ENCODE assay signal across 2 cellular contexts in the genomic region with DNA sequence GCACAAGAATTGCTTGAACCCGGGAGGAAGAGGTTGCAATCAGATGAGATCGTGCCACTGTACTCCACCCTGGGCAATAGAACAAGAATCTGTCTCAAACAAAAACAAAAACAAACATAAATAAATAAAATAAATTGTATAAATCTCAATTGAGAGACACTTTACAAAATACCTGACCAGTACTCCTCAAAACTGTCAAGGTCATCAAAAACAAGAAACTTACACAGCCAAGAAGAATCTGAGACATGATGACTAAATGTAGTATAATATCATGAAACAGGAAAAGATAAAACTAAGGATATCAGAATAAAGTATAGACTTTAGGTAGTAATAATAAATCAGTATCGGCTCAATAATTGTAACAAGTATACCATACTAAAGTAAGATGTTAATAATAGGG.
TF ChIP-seq lines count a peak whose summit lies in the region.

No MANE protein-coding gene starts in this region.

TF ChIP-seq in IMR-90, 13 proteins besides CTCF, POLR2A, EP300 and RAD21 (continued from another document):
- TF ChIP-seq, protein P1, sequence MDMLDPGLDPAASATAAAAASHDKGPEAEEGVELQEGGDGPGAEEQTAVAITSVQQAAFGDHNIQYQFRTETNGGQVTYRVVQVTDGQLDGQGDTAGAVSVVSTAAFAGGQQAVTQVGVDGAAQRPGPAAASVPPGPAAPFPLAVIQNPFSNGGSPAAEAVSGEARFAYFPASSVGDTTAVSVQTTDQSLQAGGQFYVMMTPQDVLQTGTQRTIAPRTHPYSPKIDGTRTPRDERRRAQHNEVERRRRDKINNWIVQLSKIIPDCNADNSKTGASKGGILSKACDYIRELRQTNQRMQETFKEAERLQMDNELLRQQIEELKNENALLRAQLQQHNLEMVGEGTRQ (IDR thresholded peaks at IDR 0.05; ENCODE audit: low read depth, low read length), result no peak
- TF ChIP-seq CEBPB (IDR thresholded peaks at IDR 0.05; ENCODE audit: low read depth, low read length) (no peak), MXI1 (IDR thresholded peaks at IDR 0.05; ENCODE audit: borderline replicate concordance, low read depth, low read length) (no peak), CHD1 (IDR thresholded peaks at IDR 0.05; ENCODE audit: low read depth, low read length) (no peak), MAFK (IDR thresholded peaks at IDR 0.05; ENCODE audit: low read depth, low read length) (peak; percentile 67), RCOR1 (IDR thresholded peaks at IDR 0.05; ENCODE audit: insufficient replicate concordance, low read length) (no peak)
TF ChIP-seq in IMR-90: peak in this region for 1.

TF ChIP-seq in K562, 482 proteins besides CTCF, POLR2A, EP300 and RAD21:
- peak; percentile 44; the same call in 1 of the 2 replicates for TF ChIP-seq C11orf30 (IDR thresholded peaks at IDR 0.05; ENCODE audit: low read depth)
- no peak for TF ChIP-seq ETV1 (tag; conservative IDR thresholded peaks at IDR 0.05; ENCODE audit: low read depth)
- TF ChIP-seq ZNF316 (IDR thresholded peaks at IDR 0.05), result peak; percentile 79
- no peak for TF ChIP-seq STAT5B (CRISPR knock-in tag; IDR thresholded peaks at IDR 0.05)
